ENCODE assay signal across 40 cellular contexts in genomic region chr3:147364771-147365170, GRCh38. TPM values are rescaled to one million over a fixed set of nuclear protein-coding genes. Genes with fewer than 3 reads are reported as not detected.
"Had no signal": no experiment of that assay in that cellular context is flagged by ENCODE, and none has a peak within 500 bp of the region (broad histone marks: within the 10 kb centered on the region; RNA-seq: fewer than 3 reads in every experiment).

No MANE protein-coding gene starts in this region.

- H3K4me3 ChIP-seq: adrenal gland, body of pancreas, cardiac muscle cell had no signal

- H3K27ac Mint-ChIP-seq: activated B cell treated with CpG ODN at 0.5 μM for 24 hours; activated CD4-positive, alpha-beta memory T cell treated with anti-CD3 and anti-CD28 coated beads for 36 hours; activated CD4-positive, alpha-beta T cell treated with anti-CD3 and anti-CD28 coated beads, Interleukin-2, amount 10 ng/mL, durations not matched to agents 24 days and 14 days; activated CD8-positive, alpha-beta T cell treated with anti-CD3 and anti-CD28 coated beads for 36 hours; activated naive CD4-positive, alpha-beta T cell treated with anti-CD3 and anti-CD28 coated beads for 36 hours; activated naive CD4-positive, alpha-beta T cell treated with anti-CD3 and anti-CD28 coated beads, Interleukin-2, amount 50 U/mL, for 72 hours; activated naive CD8-positive, alpha-beta T cell treated with anti-CD3 and anti-CD28 coated beads for 36 hours; activated T-cell treated with anti-CD3 and anti-CD28 coated beads, Interleukin-2, amount 50 U/mL, for 72 hours; activated T-helper 1 cell treated with anti-CD3 and anti-CD28 coated beads, Interleukin-12 subunit alpha, Interleukin-12 subunit beta, Interleukin-2, Interleukin-4 antibody, amounts not matched to agents 30 ng/mL and 10 ng/mL and 1 ng/mL, durations not matched to agents 14 hours and 24 hours and 36 hours; activated T-helper 17 cell treated with anti-CD3 and anti-CD28 coated beads, Interleukin-2, amount 50 U/mL, for 72 hours; T-helper 1 cell treated with Interleukin-12 subunit alpha and Interleukin-12 subunit beta and Interleukin-4 antibody, amounts not matched to agents 30 μg/mL and 1 μg/mL, for 36 hours; T-helper 2 cell treated with Interferon-gamma antibody and Interleukin-4, amounts not matched to agents 5 μg/mL and 100 μg/mL, for 36 hours had no signal

- H3K4me1 ChIP-seq: adrenal gland, body of pancreas had no signal

- FAIRE-seq: astrocyte, bronchial epithelial cell, TTC549 had no signal

- H3K4me3 Mint-ChIP-seq: activated B cell treated with CpG ODN at 0.5 μM for 24 hours; activated CD4-positive, alpha-beta memory T cell treated with anti-CD3 and anti-CD28 coated beads for 36 hours; activated CD4-positive, alpha-beta T cell treated with anti-CD3 and anti-CD28 coated beads, Interleukin-2, amount 10 ng/mL, durations not matched to agents 24 days and 14 days; activated CD8-positive, alpha-beta T cell treated with anti-CD3 and anti-CD28 coated beads for 36 hours; activated naive CD4-positive, alpha-beta T cell treated with anti-CD3 and anti-CD28 coated beads for 36 hours; activated naive CD8-positive, alpha-beta T cell treated with anti-CD3 and anti-CD28 coated beads for 36 hours; activated T-cell treated with anti-CD3 and anti-CD28 coated beads, Interleukin-2, amount 50 U/mL, for 4 hours; activated T-cell treated with anti-CD3 and anti-CD28 coated beads, Interleukin-2, amount 50 U/mL, for 72 hours; activated T-helper 1 cell treated with anti-CD3 and anti-CD28 coated beads, Interleukin-12 subunit alpha, Interleukin-12 subunit beta, Interleukin-2, Interleukin-4 antibody, amounts not matched to agents 30 ng/mL and 10 ng/mL and 1 ng/mL, durations not matched to agents 14 hours and 24 hours and 36 hours; activated T-helper 17 cell treated with anti-CD3 and anti-CD28 coated beads, Interleukin-2, amount 50 U/mL, for 72 hours; central memory CD8-positive, alpha-beta T cell; T-helper 1 cell treated with Interleukin-12 subunit alpha and Interleukin-12 subunit beta and Interleukin-4 antibody, amounts not matched to agents 30 μg/mL and 1 μg/mL, for 36 hours; T-helper 2 cell treated with Interferon-gamma antibody and Interleukin-4, amounts not matched to agents 5 μg/mL and 100 μg/mL, for 36 hours had no signal

- H3K27ac ChIP-seq: adrenal gland, body of pancreas, cardiac muscle cell, VCaP had no signal

- H3K4me1 Mint-ChIP-seq: activated B cell treated with CpG ODN at 0.5 μM for 24 hours; activated CD4-positive, alpha-beta T cell treated with anti-CD3 and anti-CD28 coated beads, Interleukin-2, amount 10 ng/mL, durations not matched to agents 24 days and 14 days; activated naive CD8-positive, alpha-beta T cell treated with anti-CD3 and anti-CD28 coated beads for 36 hours; activated T-helper 17 cell treated with anti-CD3 and anti-CD28 coated beads, Interleukin-2, amount 50 U/mL, for 72 hours; central memory CD8-positive, alpha-beta T cell had no signal

- H3K36me3 ChIP-seq: adrenal gland, cardiac muscle cell had no signal

- DNase-seq: activated B cell treated with CpG ODN at 0.5 μM for 24 hours; activated CD4-positive, alpha-beta memory T cell treated with anti-CD3 and anti-CD28 coated beads for 36 hours; activated CD4-positive, alpha-beta T cell treated with anti-CD3 and anti-CD28 coated beads for 4 hours; activated CD4-positive, alpha-beta T cell treated with anti-CD3 and anti-CD28 coated beads, Interleukin-2, amount 10 ng/mL, durations not matched to agents 24 days and 14 days; activated CD4-positive, alpha-beta T cell treated with anti-CD3 and anti-CD28 coated beads, Interleukin-2, amount 50 U/mL, for 1 hour; activated CD4-positive, alpha-beta T cell treated with anti-CD3 and anti-CD28 coated beads, Interleukin-2, amount 50 U/mL, for 4 hours; activated CD4-positive, CD25-positive, alpha-beta regulatory T cell treated with anti-CD3 and anti-CD28 coated beads, Interleukin-2, amount 50 U/mL, for 72 hours; activated CD8-positive, alpha-beta memory T cell treated with anti-CD3 and anti-CD28 coated beads, Interleukin-2, amount 50 U/mL, for 4 hours; activated CD8-positive, alpha-beta T cell treated with anti-CD3 and anti-CD28 coated beads for 36 hours; activated effector memory CD4-positive, alpha-beta T cell treated with anti-CD3 and anti-CD28 coated beads, Interleukin-2, amount 50 U/mL, for 16 hours; activated gamma-delta T cell treated with Interleukin-2 at 50 U/mL for 16 hours; activated naive CD4-positive, alpha-beta T cell; activated naive CD4-positive, alpha-beta T cell treated with anti-CD3 and anti-CD28 coated beads for 36 hours; activated naive CD4-positive, alpha-beta T cell treated with anti-CD3 and anti-CD28 coated beads, Interleukin-2, amount 50 U/mL, for 16 hours; activated naive CD8-positive, alpha-beta T cell treated with anti-CD3 and anti-CD28 coated beads for 36 hours; activated T-cell treated with anti-CD3 and anti-CD28 coated beads for 4 hours; activated T-cell treated with anti-CD3 and anti-CD28 coated beads, Interleukin-2, amount 50 U/mL, for 1 hour; activated T-cell treated with anti-CD3 and anti-CD28 coated beads, Interleukin-2, amount 50 U/mL, for 4 hours; activated T-cell treated with anti-CD3 and anti-CD28 coated beads, Interleukin-2, amount 50 U/mL, for 72 hours; adrenal gland; amniotic stem cell; aorta; body of pancreas; caudate nucleus; cerebellar nuclear complex; T-helper 1 cell; T-helper 2 cell; T-helper 9 cell had no signal

- ATAC-seq: activated CD8-positive, alpha-beta T cell treated with anti-CD3 and anti-CD28 coated beads for 36 hours; activated naive CD4-positive, alpha-beta T cell treated with anti-CD3 and anti-CD28 coated beads, Interleukin-2, amount 50 U/mL, for 72 hours; activated T-cell treated with anti-CD3 and anti-CD28 coated beads, Interleukin-2, amount 50 U/mL, for 4 hours; activated T-cell treated with anti-CD3 and anti-CD28 coated beads, Interleukin-2, amount 50 U/mL, for 72 hours; activated T-helper 17 cell treated with anti-CD3 and anti-CD28 coated beads, Interleukin-2, amount 50 U/mL, for 72 hours; body of pancreas had no signal

- H3K36me3 Mint-ChIP-seq: activated CD4-positive, alpha-beta memory T cell treated with anti-CD3 and anti-CD28 coated beads for 36 hours; activated naive CD8-positive, alpha-beta T cell treated with anti-CD3 and anti-CD28 coated beads for 36 hours had no signal

- H3K9me3 Mint-ChIP-seq: activated B cell treated with CpG ODN at 0.5 μM for 24 hours; activated CD8-positive, alpha-beta T cell treated with anti-CD3 and anti-CD28 coated beads for 36 hours; activated T-cell treated with anti-CD3 and anti-CD28 coated beads, Interleukin-2, amount 50 U/mL, for 4 hours; activated T-helper 1 cell treated with anti-CD3 and anti-CD28 coated beads, Interleukin-12 subunit alpha, Interleukin-12 subunit beta, Interleukin-2, Interleukin-4 antibody, amounts not matched to agents 30 ng/mL and 10 ng/mL and 1 ng/mL, durations not matched to agents 14 hours and 24 hours and 36 hours; activated T-helper 17 cell treated with anti-CD3 and anti-CD28 coated beads, Interleukin-2, amount 50 U/mL, for 72 hours; T-helper 1 cell treated with Interleukin-12 subunit alpha and Interleukin-12 subunit beta and Interleukin-4 antibody, amounts not matched to agents 30 μg/mL and 1 μg/mL, for 36 hours; T-helper 2 cell treated with Interferon-gamma antibody and Interleukin-4, amounts not matched to agents 5 μg/mL and 100 μg/mL, for 36 hours had no signal

- H3K9me3 ChIP-seq: adrenal gland, body of pancreas had no signal

RNA-seq across cellular contexts. Expression of gene ZIC4, which starts 41.6 kb away (rescaled TPM):
- total RNA-seq: activated B cell treated with CpG ODN at 0.5 μM for 24 hours; activated CD4-positive, alpha-beta memory T cell treated with anti-CD3 and anti-CD28 coated beads for 36 hours; activated CD4-positive, alpha-beta T cell treated with anti-CD3 and anti-CD28 coated beads, Interleukin-2, amount 10 ng/mL, durations not matched to agents 24 days and 14 days; activated CD8-positive, alpha-beta memory T cell treated with anti-CD3 and anti-CD28 coated beads for 36 hours; activated CD8-positive, alpha-beta T cell treated with anti-CD3 and anti-CD28 coated beads for 36 hours; activated naive CD4-positive, alpha-beta T cell treated with anti-CD3 and anti-CD28 coated beads for 36 hours; activated naive CD4-positive, alpha-beta T cell treated with anti-CD3 and anti-CD28 coated beads, Interleukin-2, amount 50 U/mL, for 72 hours; activated naive CD8-positive, alpha-beta T cell treated with anti-CD3 and anti-CD28 coated beads for 36 hours; activated T-cell treated with anti-CD3 and anti-CD28 coated beads, Interleukin-2, amount 50 U/mL, for 4 hours; activated T-cell treated with anti-CD3 and anti-CD28 coated beads, Interleukin-2, amount 50 U/mL, for 72 hours; activated T-helper 1 cell treated with anti-CD3 and anti-CD28 coated beads, Interleukin-12 subunit alpha, Interleukin-12 subunit beta, Interleukin-2, Interleukin-4 antibody, amounts not matched to agents 30 ng/mL and 10 ng/mL and 1 ng/mL, durations not matched to agents 14 hours and 24 hours and 36 hours; activated T-helper 17 cell treated with anti-CD3 and anti-CD28 coated beads, Interleukin-2, amount 50 U/mL, for 72 hours; adrenal gland; astrocyte; body of pancreas; bronchial epithelial cell; cardiac muscle cell had no signal
- polyA plus RNA-seq: cardiac muscle cell had no signal

RNA-seq across cellular contexts. Expression of gene ZIC1, which starts 44.4 kb away (rescaled TPM):
- total RNA-seq: activated B cell treated with CpG ODN at 0.5 μM for 24 hours; activated CD4-positive, alpha-beta memory T cell treated with anti-CD3 and anti-CD28 coated beads for 36 hours; activated CD4-positive, alpha-beta T cell treated with anti-CD3 and anti-CD28 coated beads, Interleukin-2, amount 10 ng/mL, durations not matched to agents 24 days and 14 days; activated CD8-positive, alpha-beta memory T cell treated with anti-CD3 and anti-CD28 coated beads for 36 hours; activated CD8-positive, alpha-beta T cell treated with anti-CD3 and anti-CD28 coated beads for 36 hours; activated naive CD4-positive, alpha-beta T cell treated with anti-CD3 and anti-CD28 coated beads for 36 hours; activated naive CD4-positive, alpha-beta T cell treated with anti-CD3 and anti-CD28 coated beads, Interleukin-2, amount 50 U/mL, for 72 hours; activated naive CD8-positive, alpha-beta T cell treated with anti-CD3 and anti-CD28 coated beads for 36 hours; activated T-cell treated with anti-CD3 and anti-CD28 coated beads, Interleukin-2, amount 50 U/mL, for 4 hours; activated T-cell treated with anti-CD3 and anti-CD28 coated beads, Interleukin-2, amount 50 U/mL, for 72 hours; activated T-helper 1 cell treated with anti-CD3 and anti-CD28 coated beads, Interleukin-12 subunit alpha, Interleukin-12 subunit beta, Interleukin-2, Interleukin-4 antibody, amounts not matched to agents 30 ng/mL and 10 ng/mL and 1 ng/mL, durations not matched to agents 14 hours and 24 hours and 36 hours; activated T-helper 17 cell treated with anti-CD3 and anti-CD28 coated beads, Interleukin-2, amount 50 U/mL, for 72 hours; body of pancreas; bronchial epithelial cell; cardiac muscle cell had no signal
